Comparison of ENCODE assay signal across 1 cellular context in genomic region chr7:87475359-87476178, GRCh38.
TF ChIP-seq lines count a peak whose summit lies in the region.

ABCB4 (minus strand) TSS chr7:87475680; CDS start chr7:87475465, 215 bp downstream.

TF ChIP-seq in A549, 52 proteins besides CTCF, POLR2A, EP300 and RAD21 (continued from another document):
- TF ChIP-seq FOSL2 (IDR thresholded peaks at IDR 0.05) (no peak), FOSL2 (CRISPR knock-in tag; IDR thresholded peaks at IDR 0.05) (no peak), ESRRA (IDR thresholded peaks at IDR 0.05; ENCODE audit: borderline replicate concordance, low read length) (no peak)
